In the genomic region with DNA sequence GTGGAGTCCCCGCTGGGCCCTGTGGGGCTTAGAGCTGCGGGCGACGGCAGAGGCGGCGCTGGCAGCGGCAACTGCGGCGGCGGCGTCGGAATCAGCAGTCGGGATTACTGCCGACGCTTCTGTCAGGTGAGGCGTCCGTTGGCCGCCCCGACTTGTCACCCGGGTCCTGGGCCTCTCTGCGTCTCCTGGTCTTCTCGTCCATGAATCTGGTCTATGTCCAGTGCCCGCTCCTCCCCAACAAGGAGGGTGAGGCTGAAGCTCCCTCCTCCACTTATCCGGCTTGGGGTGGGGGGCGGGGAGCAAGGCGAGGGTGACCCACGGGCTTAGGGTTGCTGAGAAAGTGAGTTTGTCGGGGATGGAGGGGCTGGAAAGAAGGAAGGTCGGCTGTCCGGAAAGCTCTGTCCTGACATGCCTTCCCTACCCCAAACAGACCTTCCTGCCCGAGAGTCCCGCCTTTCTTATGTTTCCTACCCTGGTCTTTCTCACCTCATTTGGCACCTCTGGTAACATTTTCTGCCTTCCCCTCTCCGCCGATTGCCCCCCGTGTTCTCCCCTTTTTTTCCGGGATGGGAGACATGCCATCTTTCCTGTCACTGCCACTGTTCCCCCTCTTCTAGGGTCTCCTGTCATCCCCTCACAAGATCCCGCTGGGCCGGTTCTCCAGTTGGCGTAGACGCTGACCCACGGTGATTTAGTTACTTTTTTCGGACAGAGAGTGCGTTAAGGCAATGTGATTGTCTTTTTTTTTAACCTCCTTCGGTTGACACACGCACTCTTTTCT, we compare ENCODE assay signal across 8 cellular contexts. TPM values are rescaled to one million over a fixed set of nuclear protein-coding genes. Genes with fewer than 3 reads are reported as not detected.
DNase-seq lines count a peak whose midpoint lies in the region; ATAC-seq and TF ChIP-seq lines count a peak whose summit lies in the region.

No MANE protein-coding gene starts in this region.

- no peaks in the 10 kb centered on the region for H3K9me2 ChIP-seq in HCT116 (ENCODE audit: insufficient read depth)
- no peaks in the 10 kb centered on the region for H3K9me2 ChIP-seq in OCI-LY7 (ENCODE audit: insufficient read depth, low read length)

- peak overlapping the region; percentile 92 for H3K27ac Mint-ChIP-seq in type B pancreatic cell

- peak; percentile 5 for DNase-seq in NOMO-1 treated with DMSO at 0.1 percent for 48 hours (lab: John Stamatoyannopoulos, UW; ENCODE audit: unreplicated experiment)
- no peak for DNase-seq in NOMO-1 treated with dmso at 0.1 percent for 144 hours (lab: John Stamatoyannopoulos, UW; ENCODE audit: unreplicated experiment)
- no peak for DNase-seq in HCT116 (ENCODE audit: low read depth, low spot score)
- DNase-seq in OCI-LY7 (ENCODE audit: low spot score) = no peak
- DNase-seq in coronary artery (ENCODE audit: low spot score) = peak; percentile 75
- DNase-seq in medulla oblongata (ENCODE audit: extremely low spot score) = peak; percentile 53
- DNase-seq in type B pancreatic cell (ENCODE audit: extremely low spot score, unreplicated experiment) = no peak
- no peak for DNase-seq in GF-D8 (lab: John Stamatoyannopoulos, UW)

- H3K27me3 Mint-ChIP-seq in type B pancreatic cell = no peaks in the 10 kb centered on the region

- H3K4me2 ChIP-seq in HCT116 (ENCODE audit: low read length) (peak overlapping the region; percentile 88), OCI-LY7 (ENCODE audit: low read length) (peak overlapping the region; percentile 91)

- peak overlapping the region; percentile 96 for H3K4me3 Mint-ChIP-seq in type B pancreatic cell

- POLR2A ChIA-PET in HCT116 (lab: Charles Lee) = interaction anchor here (1.4 kb wide), 1 partner anchor 49 kb away, joined by 4 read pairs; no protein-coding TSS in a partner anchor
- POLR2A ChIA-PET in OCI-LY7 (lab: Charles Lee) = interaction anchor here (0.6 to 2.1 kb wide), 11 partner anchors 9 to 374 kb away, joined by 3 to 20 read pairs (median 5); partner anchors contain the start of gene C3orf38

- BruUV-seq in HCT116 (replicated peaks; lab: Mats Ljungman, UMichigan) = TSS peak; percentile 37
- BruUV-seq in OCI-LY7 (replicated peaks; lab: Mats Ljungman, UMichigan) = no TSS peak

- H3K79me2 ChIP-seq in HCT116 (ENCODE audit: insufficient read depth, low read length) (peaks cover 72% of the 10 kb centered on the region), OCI-LY7 (ENCODE audit: insufficient read depth, low read depth, low read length) (peaks cover 85% of the 10 kb centered on the region)

- H3K4me1 ChIP-seq in HCT116 (ENCODE audit: control insufficient read depth in 1 of 2, insufficient read depth in 2 of 2, low read length in 2 of 2) (peaks cover 0 to 15% of the 10 kb centered on the region in 2 experiments; a peak in 2 of 4 replicates), OCI-LY7 (ENCODE audit: insufficient read depth, low read length, poor library complexity, severe bottlenecking) (peaks cover 29% of the 10 kb centered on the region)

- H2AFZ ChIP-seq in HCT116 (ENCODE audit: low read depth, low read length, poor library complexity, severe bottlenecking) = no peak overlapping the region
- peak overlapping the region; percentile 72 for H2AFZ ChIP-seq in OCI-LY7 (ENCODE audit: low read length)

- no peaks in the 10 kb centered on the region for H3K9me3 Mint-ChIP-seq in type B pancreatic cell

- peaks cover 28% of the 10 kb centered on the region for H3K4me1 Mint-ChIP-seq in type B pancreatic cell (ENCODE audit: unreplicated experiment)

- RAD21 ChIA-PET in HCT116 (lab: Charles Lee; ENCODE audit: low non-redundant PET in 1 of 2, low total read pairs in 2 of 2, uncharacterized antibody in 2 of 2, unreplicated experiment in 2 of 2) = no interaction called here

- peak overlapping the region; percentile 73 for H3K27ac ChIP-seq in HCT116 (ENCODE audit: low read depth, low read length)
- peak overlapping the region; percentile 57 for H3K27ac ChIP-seq in OCI-LY7 (ENCODE audit: low read depth, low read length, poor library complexity, severe bottlenecking)
- H3K27ac ChIP-seq in coronary artery = peak overlapping the region; percentile 90 to 97

- H3K36me3 ChIP-seq in HCT116 (ENCODE audit: control insufficient read depth in 1 of 2, insufficient read depth in 2 of 2, low read length in 2 of 2) (peaks cover 6 to 13% of the 10 kb centered on the region in 2 experiments), OCI-LY7 (ENCODE audit: insufficient read depth, low read length) (peaks cover 32% of the 10 kb centered on the region)

- peak overlapping the region; percentile 75 for H3K9ac ChIP-seq in HCT116 (ENCODE audit: low read length)

- TF ChIP-seq POLR2A in HCT116 (IDR thresholded peaks at IDR 0.05; ENCODE audit: borderline replicate concordance, extremely low read depth, insufficient read depth, insufficient read length) = no peak

- H4K20me1 ChIP-seq in HCT116 (ENCODE audit: insufficient read depth) (no peaks in the 10 kb centered on the region; the same call in 1 of the 2 replicates), OCI-LY7 (ENCODE audit: insufficient read depth, low read length) (peaks cover 14% of the 10 kb centered on the region; the same call in 1 of the 2 replicates)

- H3K36me3 Mint-ChIP-seq in type B pancreatic cell = peaks cover 27% of the 10 kb centered on the region

- CTCF ChIA-PET in HCT116 (lab: Charles Lee) = interaction anchor here (0.9 kb wide), 1 partner anchor 709 kb away, joined by 3 read pairs; no protein-coding TSS in a partner anchor
- CTCF ChIA-PET in OCI-LY7 (lab: Charles Lee; ENCODE audit: unreplicated experiment) = interaction anchor here (0.5 kb wide), 1 partner anchor 65 kb away, joined by 6 read pairs; no protein-coding TSS in a partner anchor

- TF ChIP-seq CTCF in HCT116 (IDR thresholded peaks at IDR 0.05 in 2 of 3, conservative IDR thresholded peaks at IDR 0.05 in 1 of 3; ENCODE audit: borderline replicate concordance in 1 of 3, insufficient read depth in 1 of 3, low read depth in 2 of 3, low read length in 2 of 3) = no peak
- no peak for TF ChIP-seq CTCF in OCI-LY7 (conservative IDR thresholded peaks at IDR 0.05; ENCODE audit: low read length)
- no peak for TF ChIP-seq CTCF in coronary artery (IDR thresholded peaks at IDR 0.05)
- TF ChIP-seq CTCF in type B pancreatic cell (conservative IDR thresholded peaks at IDR 0.05) = no peak

- intact Hi-C loops in HCT116 (cut with micrococcal nuclease) = loop anchor here (2.0 kb wide), 1 partner anchor 89 kb away; the partner anchor contains the start of gene C3orf38
- intact Hi-C loops in OCI-LY7 (cut with micrococcal nuclease; ENCODE audit: unreplicated experiment) = loop anchor here (1.0 to 5.0 kb wide), 2 partner anchors 53 to 91 kb away; no protein-coding TSS in a partner anchor

- H3K4me3 ChIP-seq in HCT116 (replicated peaks in 1 of 2; ENCODE audit: low read depth in 1 of 2, low read length in 2 of 2) = peak overlapping the region; percentile 90 to 92
- H3K4me3 ChIP-seq in OCI-LY7 (ENCODE audit: low read depth, low read length, poor library complexity, severe bottlenecking) = peak overlapping the region; percentile 84
- H3K4me3 ChIP-seq in coronary artery = peak overlapping the region; percentile 77

- TF ChIP-seq RAD21 in HCT116 (IDR thresholded peaks at IDR 0.05; ENCODE audit: low read depth) = no peak

- ATAC-seq in HCT116 = peak; percentile 26

- H3K27me3 ChIP-seq in HCT116 (ENCODE audit: insufficient read depth, low read length) = no peaks in the 10 kb centered on the region

- H3K9me3 ChIP-seq in HCT116 (ENCODE audit: control insufficient read depth in 1 of 2, insufficient read depth in 1 of 2, low read depth in 1 of 2, low read length in 2 of 2) (no peaks in the 10 kb centered on the region), OCI-LY7 (ENCODE audit: low read length) (no peaks in the 10 kb centered on the region)

TF ChIP-seq in HCT116, 20 proteins besides CTCF, POLR2A, EP300 and RAD21 (continues in another document):
- TF ChIP-seq ZNF274 (IDR thresholded peaks at IDR 0.05; ENCODE audit: low read depth, low read length) (no peak), YY1 (IDR thresholded peaks at IDR 0.05; ENCODE audit: extremely low read depth, insufficient replicate concordance, low read depth, low read length) (no peak), CEBPB (IDR thresholded peaks at IDR 0.05; ENCODE audit: low read depth) (no peak), EGR1 (IDR thresholded peaks at IDR 0.05; ENCODE audit: low read depth) (no peak), EZH2phosphoT487 (IDR thresholded peaks at IDR 0.05; ENCODE audit: borderline replicate concordance) (no peak), ATF3 (IDR thresholded peaks at IDR 0.05) (no peak), SP1 (IDR thresholded peaks at IDR 0.05; ENCODE audit: low read depth) (no peak), ZFX (IDR thresholded peaks at IDR 0.05) (no peak), SIN3A (IDR thresholded peaks at IDR 0.05; ENCODE audit: low read depth) (no peak)
- TF ChIP-seq, protein P1, sequence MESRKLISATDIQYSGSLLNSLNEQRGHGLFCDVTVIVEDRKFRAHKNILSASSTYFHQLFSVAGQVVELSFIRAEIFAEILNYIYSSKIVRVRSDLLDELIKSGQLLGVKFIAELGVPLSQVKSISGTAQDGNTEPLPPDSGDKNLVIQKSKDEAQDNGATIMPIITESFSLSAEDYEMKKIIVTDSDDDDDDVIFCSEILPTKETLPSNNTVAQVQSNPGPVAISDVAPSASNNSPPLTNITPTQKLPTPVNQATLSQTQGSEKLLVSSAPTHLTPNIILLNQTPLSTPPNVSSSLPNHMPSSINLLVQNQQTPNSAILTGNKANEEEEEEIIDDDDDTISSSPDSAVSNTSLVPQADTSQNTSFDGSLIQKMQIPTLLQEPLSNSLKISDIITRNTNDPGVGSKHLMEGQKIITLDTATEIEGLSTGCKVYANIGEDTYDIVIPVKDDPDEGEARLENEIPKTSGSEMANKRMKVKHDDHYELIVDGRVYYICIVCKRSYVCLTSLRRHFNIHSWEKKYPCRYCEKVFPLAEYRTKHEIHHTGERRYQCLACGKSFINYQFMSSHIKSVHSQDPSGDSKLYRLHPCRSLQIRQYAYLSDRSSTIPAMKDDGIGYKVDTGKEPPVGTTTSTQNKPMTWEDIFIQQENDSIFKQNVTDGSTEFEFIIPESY (IDR thresholded peaks at IDR 0.05; ENCODE audit: extremely low read depth, insufficient replicate concordance, low read length) = no peak

RNA-seq across cellular contexts. Expression of gene ZNF654, which starts 0.5 kb away (rescaled TPM):
- total RNA-seq in HCT116 (2021; ENCODE audit: unreplicated experiment) (7.0 TPM), OCI-LY7 (2022) (13.3 and 18.5 TPM in 2 replicates), type B pancreatic cell (ENCODE audit: low replicate concordance) (14.4 and 15.3 TPM in 2 replicates)
- polyA plus RNA-seq in HCT116 (2012) = 1.5 and 2.2 TPM in 2 replicates
- total RNA-seq in OCI-LY7 (2014; rRNA removed; shearing (Covaris generic)) = 5.4 and 5.6 TPM in 2 replicates

RNA-seq across cellular contexts. Expression of gene CGGBP1, which starts 0.8 kb away (rescaled TPM):
- total RNA-seq in HCT116 (2021; ENCODE audit: unreplicated experiment) = 52.7 TPM
- polyA plus RNA-seq in HCT116 (2012) = 29.9 and 36.8 TPM in 2 replicates
- total RNA-seq in OCI-LY7 (2014; rRNA removed; shearing (Covaris generic)) = 52.8 and 54.4 TPM in 2 replicates
- total RNA-seq in OCI-LY7 (2022) = 76.0 and 99.3 TPM in 2 replicates
- total RNA-seq in type B pancreatic cell (ENCODE audit: low replicate concordance) = 53.4 and 88.9 TPM in 2 replicates

Comparison
In these comparisons a context has a peak if more than half of its experiments do, and no peak if none do; other contexts are left out.
1. DNase-seq: peak in NOMO-1 treated with DMSO at 0.1 percent for 48 hours (single experiment), coronary artery (single experiment) and medulla oblongata (single experiment); none in NOMO-1 treated with dmso at 0.1 percent for 144 hours (single experiment), HCT116 (single experiment), OCI-LY7 (single experiment), type B pancreatic cell (single experiment) and GF-D8 (single experiment).
2. Peak in every context shown above with its lines, with median percentiles within 50 percentile points of each other: H3K27ac ChIP-seq and H3K4me3 ChIP-seq.